ENCODE assay signal across 9 cellular contexts in the genomic region with DNA sequence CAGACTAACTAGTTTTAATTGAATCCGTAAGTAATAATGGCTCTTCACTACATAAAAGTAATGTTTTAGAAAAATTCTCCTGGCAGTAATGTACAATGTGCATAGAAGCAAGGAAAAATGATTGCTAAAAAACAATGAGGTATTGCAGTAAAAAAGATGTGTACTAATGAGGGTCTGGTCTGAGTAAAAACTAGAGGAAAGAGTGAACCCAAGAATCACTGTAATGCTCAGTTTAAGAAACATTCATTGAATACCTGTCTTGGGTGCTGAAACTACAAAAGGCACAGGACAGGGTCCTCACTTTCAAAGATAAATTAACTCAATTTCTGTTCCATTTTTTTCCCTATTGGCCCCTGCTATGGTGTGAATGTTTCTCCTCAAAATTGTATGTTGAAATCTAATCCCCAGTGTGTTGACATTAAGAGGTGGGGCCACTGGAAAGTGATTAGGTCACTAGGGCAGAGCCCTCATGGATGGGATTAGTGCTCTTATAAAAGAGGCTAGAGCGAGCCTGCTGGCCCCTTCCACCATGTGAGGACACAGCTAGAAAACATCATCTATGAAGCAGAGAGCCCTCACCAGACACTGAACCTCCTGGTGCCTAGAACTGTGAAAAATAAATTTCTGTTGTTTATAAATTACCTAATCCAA.
DNase-seq lines count a peak whose midpoint lies in the region; ATAC-seq and TF ChIP-seq lines count a peak whose summit lies in the region.
"Had no signal": no experiment of that assay in that cellular context is flagged by ENCODE, and none has a peak within 500 bp of the region (broad histone marks: within the 10 kb centered on the region; RNA-seq: fewer than 3 reads in every experiment).

No MANE protein-coding gene starts in this region.

- H3K4me3 ChIP-seq in HEK293 (ENCODE audit: low read depth, low read length) = no peak overlapping the region
- no peak overlapping the region for H3K4me3 ChIP-seq in RWPE2 (ENCODE audit: severe bottlenecking)
- H3K4me3 ChIP-seq: psoas muscle had no signal

- H3K9me3 Mint-ChIP-seq in memory B cell = no peaks in the 10 kb centered on the region
- no peaks in the 10 kb centered on the region for H3K9me3 Mint-ChIP-seq in T-helper 2 cell treated with Interferon-gamma antibody and Interleukin-4, amounts not matched to agents 5 μg/mL and 100 μg/mL, for 36 hours

- H3K4me3 Mint-ChIP-seq in memory B cell = peak overlapping the region; percentile 70
- no peak overlapping the region for H3K4me3 Mint-ChIP-seq in T-helper 2 cell treated with Interferon-gamma antibody and Interleukin-4, amounts not matched to agents 5 μg/mL and 100 μg/mL, for 36 hours

- H3K36me3 ChIP-seq in HEK293 (ENCODE audit: control insufficient read depth in 2 of 2, insufficient read depth in 1 of 2, low read length in 2 of 2) = no peaks in the 10 kb centered on the region
- no peaks in the 10 kb centered on the region for H3K36me3 ChIP-seq in RWPE2 (ENCODE audit: low read depth)

- peak overlapping the region; percentile 90 for H3K27ac Mint-ChIP-seq in memory B cell
- no peak overlapping the region for H3K27ac Mint-ChIP-seq in T-helper 2 cell treated with Interferon-gamma antibody and Interleukin-4, amounts not matched to agents 5 μg/mL and 100 μg/mL, for 36 hours

- H3K27ac ChIP-seq in HEK293 (ENCODE audit: extremely low read depth, low read depth, low read length) (no peak overlapping the region), RWPE2 (ENCODE audit: poor library complexity, severe bottlenecking) (no peak overlapping the region)
- H3K27ac ChIP-seq: psoas muscle had no signal

- H3K4me1 ChIP-seq in HEK293 (ENCODE audit: control insufficient read depth, insufficient read depth, low read length) (peaks cover 4% of the 10 kb centered on the region; the same call in 1 of the 2 replicates), RWPE2 (ENCODE audit: insufficient read depth, poor library complexity, severe bottlenecking) (peaks cover 7% of the 10 kb centered on the region)
- H3K4me1 ChIP-seq: psoas muscle had no signal

- ATAC-seq in GM18498 (IDR thresholded peaks at IDR 0.05; ENCODE audit: unreplicated experiment) (peak; percentile 13), RWPE2 (ENCODE audit: low read depth) (peak; percentile 58), memory B cell (ENCODE audit: low read depth) (no peak), HG03045 (IDR thresholded peaks at IDR 0.05; ENCODE audit: unreplicated experiment) (no peak), GM19324 (IDR thresholded peaks at IDR 0.05; ENCODE audit: low FRiP score, unreplicated experiment) (no peak)

- H3K9me3 ChIP-seq in HEK293 (ENCODE audit: control insufficient read depth, insufficient read depth, low read depth, low read length) = no peaks in the 10 kb centered on the region
- H3K9me3 ChIP-seq in RWPE2 (ENCODE audit: severe bottlenecking) = no peaks in the 10 kb centered on the region
- H3K9me3 ChIP-seq: psoas muscle had no signal

- H3K36me3 Mint-ChIP-seq in memory B cell = peaks cover 2% of the 10 kb centered on the region
- H3K36me3 Mint-ChIP-seq in T-helper 2 cell treated with Interferon-gamma antibody and Interleukin-4, amounts not matched to agents 5 μg/mL and 100 μg/mL, for 36 hours (ENCODE audit: low read depth) = peaks cover 15% of the 10 kb centered on the region

- CTCF ChIA-PET in HEK293 (lab: Yijun Ruan, JAX) = no interaction called here

- no peak for DNase-seq in RWPE2 (ENCODE audit: low spot score)
- no peak for DNase-seq in memory B cell (ENCODE audit: low spot score in 2 of 2)
- DNase-seq in NCI-H446 (lab: John Stamatoyannopoulos, UW) = no peak
- no peak for DNase-seq in T-helper 2 cell treated with Interferon-gamma antibody and Interleukin-4, amounts not matched to agents 5 μg/mL and 100 μg/mL, for 36 hours (ENCODE audit: low spot score)

- no peaks in the 10 kb centered on the region for H3K27me3 ChIP-seq in RWPE2 (ENCODE audit: insufficient read depth, poor library complexity, severe bottlenecking)

- TF ChIP-seq CTCF in HEK293 (tag by site-specific recombination; IDR thresholded peaks at IDR 0.05) (no peak), RWPE2 (IDR thresholded peaks at IDR 0.05; ENCODE audit: poor library complexity, severe bottlenecking) (no peak)

- peaks cover 32% of the 10 kb centered on the region for H3K4me1 Mint-ChIP-seq in memory B cell
- peaks cover 32% of the 10 kb centered on the region for H3K4me1 Mint-ChIP-seq in T-helper 2 cell treated with Interferon-gamma antibody and Interleukin-4, amounts not matched to agents 5 μg/mL and 100 μg/mL, for 36 hours (ENCODE audit: low read depth)

- POLR2A ChIA-PET in HEK293 (lab: Yijun Ruan, JAX) = no interaction called here

- H3K27me3 Mint-ChIP-seq in memory B cell = no peaks in the 10 kb centered on the region
- no peaks in the 10 kb centered on the region for H3K27me3 Mint-ChIP-seq in T-helper 2 cell treated with Interferon-gamma antibody and Interleukin-4, amounts not matched to agents 5 μg/mL and 100 μg/mL, for 36 hours (ENCODE audit: low read depth)

TF ChIP-seq in HEK293, 187 proteins besides CTCF, POLR2A, EP300 and RAD21:
- TF ChIP-seq ZNF133 (tag by site-specific recombination; IDR thresholded peaks at IDR 0.05) (no peak), KLF1 (tag by site-specific recombination; IDR thresholded peaks at IDR 0.05) (peak; percentile 91), ZFP69B (tag by site-specific recombination; IDR thresholded peaks at IDR 0.05) (peak; percentile 90), GLIS1 (tag by site-specific recombination; IDR thresholded peaks at IDR 0.05) (no peak)
- TF ChIP-seq, protein P1, sequence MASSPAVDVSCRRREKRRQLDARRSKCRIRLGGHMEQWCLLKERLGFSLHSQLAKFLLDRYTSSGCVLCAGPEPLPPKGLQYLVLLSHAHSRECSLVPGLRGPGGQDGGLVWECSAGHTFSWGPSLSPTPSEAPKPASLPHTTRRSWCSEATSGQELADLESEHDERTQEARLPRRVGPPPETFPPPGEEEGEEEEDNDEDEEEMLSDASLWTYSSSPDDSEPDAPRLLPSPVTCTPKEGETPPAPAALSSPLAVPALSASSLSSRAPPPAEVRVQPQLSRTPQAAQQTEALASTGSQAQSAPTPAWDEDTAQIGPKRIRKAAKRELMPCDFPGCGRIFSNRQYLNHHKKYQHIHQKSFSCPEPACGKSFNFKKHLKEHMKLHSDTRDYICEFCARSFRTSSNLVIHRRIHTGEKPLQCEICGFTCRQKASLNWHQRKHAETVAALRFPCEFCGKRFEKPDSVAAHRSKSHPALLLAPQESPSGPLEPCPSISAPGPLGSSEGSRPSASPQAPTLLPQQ (tag by site-specific recombination; IDR thresholded peaks at IDR 0.05) = peak; percentile 92
TF ChIP-seq in HEK293: peak in this region for 3.

Comparison
In these comparisons a context has a peak if more than half of its experiments do, and no peak if none do; other contexts are left out.
1. ATAC-seq: peak in GM18498 (single experiment) and RWPE2 (single experiment); none in memory B cell (single experiment), HG03045 (single experiment) and GM19324 (single experiment).